Comparison of ENCODE assay signal across 1 cellular context in genomic region chr6:114144887-114145851, GRCh38.
TF ChIP-seq lines count a peak whose summit lies in the region.

No MANE protein-coding gene starts in this region.

TF ChIP-seq in HepG2, 621 proteins besides CTCF, POLR2A, EP300 and RAD21 (continued from another document):
- TF ChIP-seq ZHX2 (IDR thresholded peaks at IDR 0.05; ENCODE audit: low read depth) = no peak
- TF ChIP-seq ZHX2 (CRISPR knock-in tag; IDR thresholded peaks at IDR 0.05; ENCODE audit: borderline replicate concordance) = no peak
- TF ChIP-seq ZNF589 (CRISPR knock-in tag; conservative IDR thresholded peaks at IDR 0.05) = no peak
- TF ChIP-seq RFXAP (CRISPR knock-in tag; IDR thresholded peaks at IDR 0.05; ENCODE audit: borderline replicate concordance) = 0 out of 2 replicates have a peak, but pooled peaks have one; percentile 27
- no peak for TF ChIP-seq LBX2 (CRISPR knock-in tag; IDR thresholded peaks at IDR 0.05; ENCODE audit: borderline replicate concordance)
- no peak for TF ChIP-seq ZNF530 (CRISPR knock-in tag; IDR thresholded peaks at IDR 0.05; ENCODE audit: low read depth)
- TF ChIP-seq ZNF234 (CRISPR knock-in tag; conservative IDR thresholded peaks at IDR 0.05) = no peak
- peak; percentile 63; the same call in 1 of the 2 replicates for TF ChIP-seq ZSCAN21 (CRISPR knock-in tag; IDR thresholded peaks at IDR 0.05; ENCODE audit: borderline replicate concordance)
- no peak for TF ChIP-seq DNMT1 (CRISPR knock-in tag; IDR thresholded peaks at IDR 0.05)
- TF ChIP-seq ZNF256 (CRISPR knock-in tag; conservative IDR thresholded peaks at IDR 0.05) = no peak
